16 cellular contexts compared by ENCODE assay signal in genomic region chr7:120760050-120760449, GRCh38.
A peak's percentile ranks its signal among the peaks of the same experiment; 100 is the strongest.
DNase-seq lines count a peak whose midpoint lies in the region; ATAC-seq and TF ChIP-seq lines count a peak whose summit lies in the region.
"Had no signal": no experiment of that assay in that cellular context is flagged by ENCODE, and none has a peak within 500 bp of the region (broad histone marks: within the 10 kb centered on the region; RNA-seq: fewer than 3 reads in every experiment).

No MANE protein-coding gene starts in this region.

- H3K4me3 ChIP-seq in testis, result no peak overlapping the region
- H3K4me3 ChIP-seq: SK-N-MC, upper lobe of left lung had no signal

- intact Hi-C loops in testis (cut with DNase I; ENCODE audit: low total_unique reads), result no loop called here

- no peaks in the 10 kb centered on the region for H3K36me3 ChIP-seq in testis (ENCODE audit: low read depth, missing control alignments)
- H3K36me3 ChIP-seq: upper lobe of left lung had no signal

- DNase-seq in activated effector memory CD4-positive, alpha-beta T cell treated with anti-CD3 and anti-CD28 coated beads, Interleukin-2, amount 50 U/mL, for 16 hours, result no peak
- DNase-seq in testis, result no peak
- DNase-seq: effector CD8-positive, alpha-beta T cell; KBM-7; NCI-H1105 treated with DMSO at 0.1 percent for 48 hours; NCI-H446; OCI-M1; upper lobe of left lung had no signal

- ATAC-seq in GM18511 (IDR thresholded peaks at IDR 0.05; ENCODE audit: unreplicated experiment) (peak; percentile 85), GM21381 (IDR thresholded peaks at IDR 0.05; ENCODE audit: unreplicated experiment) (peak; percentile 70), HG02973 (IDR thresholded peaks at IDR 0.05; ENCODE audit: unreplicated experiment) (peak; percentile 88), HG03565 (IDR thresholded peaks at IDR 0.05; ENCODE audit: unreplicated experiment) (peak; percentile 95), GM21528 (IDR thresholded peaks at IDR 0.05; ENCODE audit: low FRiP score, unreplicated experiment) (no peak), HG03097 (IDR thresholded peaks at IDR 0.05; ENCODE audit: low FRiP score, unreplicated experiment) (no peak)
- ATAC-seq: natural killer cell treated with Interleukin-12 subunit alpha and Interleukin-12 subunit beta and Interleukin-15 and Interleukin-18, amount 100 ng/mL, for 72 hours had no signal

- 85 to 89% methylated on average over 2 of the region's 2 CpGs for WGBS in testis, 2 donors

- H3K27ac ChIP-seq in testis, result no peak overlapping the region
- H3K27ac ChIP-seq: SK-N-MC, upper lobe of left lung had no signal

- TF ChIP-seq CTCF in testis (IDR thresholded peaks at IDR 0.05), result no peak

- H3K9me3 ChIP-seq in testis, result no peaks in the 10 kb centered on the region
- H3K9me3 ChIP-seq: upper lobe of left lung had no signal

- no peak for TF ChIP-seq POLR2A in testis (IDR thresholded peaks at IDR 0.05)

- no peaks in the 10 kb centered on the region for H3K4me1 ChIP-seq in testis
- H3K4me1 ChIP-seq: upper lobe of left lung had no signal

- no peaks in the 10 kb centered on the region for H3K27me3 ChIP-seq in testis
- H3K27me3 ChIP-seq: upper lobe of left lung had no signal

Comparison
In these comparisons a context has a peak if more than half of its experiments do, and no peak if none do; other contexts are left out.
1. ATAC-seq: peak in GM18511 (single experiment), GM21381 (single experiment), HG02973 (single experiment) and HG03565 (single experiment); none in GM21528 (single experiment) and HG03097 (single experiment).